17 cellular contexts compared by ENCODE assay signal in genomic region chr3:120497813-120498212, GRCh38. TPM values are rescaled to one million over a fixed set of nuclear protein-coding genes. Genes with fewer than 3 reads are reported as not detected.
DNase-seq lines count a peak whose midpoint lies in the region; ATAC-seq and TF ChIP-seq lines count a peak whose summit lies in the region.
"Had no signal": no experiment of that assay in that cellular context is flagged by ENCODE, and none has a peak within 500 bp of the region (broad histone marks: within the 10 kb centered on the region; RNA-seq: fewer than 3 reads in every experiment).

No MANE protein-coding gene starts in this region.

- WGBS in heart left ventricle, 4 donors = 40 to 69% (median 62%) methylated on average over 2 of the region's 2 CpGs

- H3K27ac ChIP-seq in heart left ventricle = peak overlapping the region in 9 of 12 donors; percentile 2 to 71 (median 54)
- peak overlapping the region; percentile 23 to 58 for H3K27ac ChIP-seq in uterus
- H3K27ac ChIP-seq: cardiac muscle cell had no signal

- H3K36me3 ChIP-seq in heart left ventricle (no peaks in the 10 kb centered on the region), uterus (no peaks in the 10 kb centered on the region)
- H3K36me3 ChIP-seq: cardiac muscle cell had no signal

- TF ChIP-seq CTCF in heart left ventricle (IDR thresholded peaks at IDR 0.05) (no peak), chondrocyte (IDR thresholded peaks at IDR 0.05) (no peak), mesothelial cell of epicardium (IDR thresholded peaks at IDR 0.05; ENCODE audit: unreplicated experiment) (no peak), uterus (IDR thresholded peaks at IDR 0.05) (no peak)

- H3K9me3 Mint-ChIP-seq in chondrocyte (ENCODE audit: low read depth) = peaks cover 14% of the 10 kb centered on the region
- H3K9me3 Mint-ChIP-seq in mesothelial cell of epicardium = peaks cover 11% of the 10 kb centered on the region

- no peaks in the 10 kb centered on the region for H3K27me3 Mint-ChIP-seq in chondrocyte (ENCODE audit: low read depth)
- H3K27me3 Mint-ChIP-seq in mesothelial cell of epicardium (ENCODE audit: low read depth) = no peaks in the 10 kb centered on the region

- DNase-seq in heart left ventricle = no peak
- no peak for DNase-seq in cardiac septum (ENCODE audit: low spot score)
- DNase-seq in chondrocyte (ENCODE audit: low spot score) = no peak
- no peak for DNase-seq in mesothelial cell of epicardium (ENCODE audit: low spot score in 2 of 2, unreplicated experiment in 2 of 2)
- DNase-seq in uterus = no peak
- DNase-seq in posterior vena cava (ENCODE audit: low spot score) = no peak
- no peak for DNase-seq in NCI-H1105 (lab: John Stamatoyannopoulos, UW)
- DNase-seq in anterior cingulate cortex (lab: John Stamatoyannopoulos, UW) = no peak
- DNase-seq: activated CD8-positive, alpha-beta memory T cell treated with anti-CD3 and anti-CD28 coated beads, Interleukin-2, amount 10 ng/mL, durations not matched to agents 7 days and 5 days; activated naive CD4-positive, alpha-beta T cell treated with anti-CD3 and anti-CD28 coated beads for 36 hours; glutamatergic neuron; NCI-H1436; OCI-M1; stimulated activated CD4-positive, alpha-beta T cell treated with anti-CD3 and anti-CD28 coated beads, Interleukin-4, amount 100 ng/mL, for 24 hours; SW 1271 had no signal

- ATAC-seq in heart left ventricle = no peak
- ATAC-seq: activated CD8-positive, alpha-beta memory T cell treated with anti-CD3 and anti-CD28 coated beads, Interleukin-2, amount 10 ng/mL, durations not matched to agents 7 days and 5 days; K562 had no signal

- intact Hi-C loops in heart left ventricle (cut with DNase I) = no loop called here
- intact Hi-C loops in cardiac septum (cut with DNase I) = loop anchor here (5.0 kb wide), 1 partner anchor 46 kb away; the partner anchor contains the start of gene FSTL1
- intact Hi-C loops in uterus (cut with DNase I; ENCODE audit: low total_unique reads) = no loop called here
- intact Hi-C loops in posterior vena cava (cut with DNase I) = loop anchor here in 1 of 2 donors (5.0 kb wide), 1 partner anchor 46 kb away; the partner anchor contains the start of gene FSTL1

- H3K27ac Mint-ChIP-seq in chondrocyte (ENCODE audit: unreplicated experiment) = peak overlapping the region; percentile 81
- peak overlapping the region; percentile 82 for H3K27ac Mint-ChIP-seq in mesothelial cell of epicardium
- H3K27ac Mint-ChIP-seq: activated CD8-positive, alpha-beta memory T cell treated with anti-CD3 and anti-CD28 coated beads, Interleukin-2, amount 10 ng/mL, durations not matched to agents 7 days and 5 days; activated naive CD4-positive, alpha-beta T cell treated with anti-CD3 and anti-CD28 coated beads for 36 hours had no signal

- H3K27me3 ChIP-seq in heart left ventricle (no peaks in the 10 kb centered on the region), uterus (no peaks in the 10 kb centered on the region)
- H3K27me3 ChIP-seq: cardiac muscle cell had no signal

- H3K4me1 Mint-ChIP-seq in chondrocyte (ENCODE audit: low read depth) = peaks cover 48% of the 10 kb centered on the region
- peaks cover 35% of the 10 kb centered on the region for H3K4me1 Mint-ChIP-seq in mesothelial cell of epicardium
- H3K4me1 Mint-ChIP-seq: activated CD8-positive, alpha-beta memory T cell treated with anti-CD3 and anti-CD28 coated beads, Interleukin-2, amount 10 ng/mL, durations not matched to agents 7 days and 5 days had no signal

- peak overlapping the region; percentile 47 for H3K4me3 Mint-ChIP-seq in chondrocyte (ENCODE audit: unreplicated experiment)
- H3K4me3 Mint-ChIP-seq in mesothelial cell of epicardium = no peak overlapping the region
- H3K4me3 Mint-ChIP-seq: activated CD8-positive, alpha-beta memory T cell treated with anti-CD3 and anti-CD28 coated beads, Interleukin-2, amount 10 ng/mL, durations not matched to agents 7 days and 5 days; activated naive CD4-positive, alpha-beta T cell treated with anti-CD3 and anti-CD28 coated beads for 36 hours had no signal

- H3K4me3 ChIP-seq in heart left ventricle = no peak overlapping the region
- no peak overlapping the region for H3K4me3 ChIP-seq in uterus
- H3K4me3 ChIP-seq: cardiac muscle cell, K562 had no signal

- H3K4me1 ChIP-seq in heart left ventricle (peaks cover 0 to 36% (median 3%) of the 10 kb centered on the region in 12 donors), uterus (peaks cover 0 to 12% of the 10 kb centered on the region in 2 donors)

- H3K36me3 Mint-ChIP-seq in chondrocyte (ENCODE audit: low read depth) (no peaks in the 10 kb centered on the region), mesothelial cell of epicardium (no peaks in the 10 kb centered on the region)

- TF ChIP-seq POLR2A in heart left ventricle (IDR thresholded peaks at IDR 0.05) (no peak), uterus (IDR thresholded peaks at IDR 0.05) (no peak)

- H3K9me3 ChIP-seq in heart left ventricle (peaks cover 0 to 16% (median 0%) of the 10 kb centered on the region in 12 donors), uterus (no peaks in the 10 kb centered on the region)

RNA-seq across cellular contexts. Expression of gene FSTL1, which starts 47.0 kb away (rescaled TPM):
- total RNA-seq in heart left ventricle (100 to 1,000 TPM; 138 to 667 (median 220) TPM), cardiac septum (140 TPM), chondrocyte (2,561 to 3,511 TPM (median 3,398 TPM) in 3 replicates), mesothelial cell of epicardium (734 to 772 TPM (median 749 TPM) in 3 replicates), uterus (1,000 to 10,000 TPM in 1 of 4 donors, 100 to 1,000 TPM in 3; 311 to 1,355 (median 418) TPM), posterior vena cava (1,000 to 10,000 TPM in 1 of 2 donors, 100 to 1,000 TPM in 1; 548 to 1,310 TPM)
- polyA plus RNA-seq in heart left ventricle = 100 to 1,000 TPM in 1 of 2 donors, 10 to 100 TPM in 1; 43.8 to 146 TPM
